ENCODE assay signal across 23 cellular contexts in the genomic region with DNA sequence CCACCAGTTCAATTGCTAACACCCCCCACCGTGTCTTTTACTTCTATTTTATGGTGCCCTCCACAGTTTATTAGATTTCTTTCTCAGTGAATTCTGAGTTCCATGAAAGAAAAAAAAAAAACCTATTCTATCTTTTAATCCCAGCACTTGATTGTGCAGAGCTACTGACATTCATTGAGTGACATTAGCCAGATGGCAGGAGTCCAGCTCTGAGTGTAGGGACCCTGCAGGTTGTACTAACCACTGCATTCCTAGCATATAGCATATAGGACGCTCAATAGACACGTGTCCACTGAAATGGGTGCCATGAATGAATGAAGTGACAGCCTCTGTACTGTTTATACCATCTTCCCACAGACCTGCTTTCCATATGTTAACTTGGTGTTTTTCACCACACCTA.
"Had no signal": no experiment of that assay in that cellular context is flagged by ENCODE, and none has a peak within 500 bp of the region (broad histone marks: within the 10 kb centered on the region; RNA-seq: fewer than 3 reads in every experiment).

No MANE protein-coding gene starts in this region.

- H3K27me3 ChIP-seq: left lung, neural progenitor cell, neutrophil, ovary, right atrium auricular region, right lobe of liver, tibial nerve, uterus had no signal

- H3K4me1 ChIP-seq: left lung, lower lobe of right lung, right atrium auricular region, right lobe of liver, tibial nerve, uterus had no signal

- H3K9me3 ChIP-seq: left lung, lower lobe of right lung, neutrophil, ovary, right atrium auricular region, right lobe of liver, tibial nerve, uterus had no signal

- DNase-seq: left colon; left lung; lower lobe of right lung; mammary epithelial cell; mesenchymal stem cell; naive B cell; natural killer cell; nephron progenitor cell; ovary; right lobe of liver; stimulated activated CD4-positive, alpha-beta T cell treated with anti-CD3 and anti-CD28 coated beads, Interleukin-1b, Interleukin-23, amount 100 ng/mL, for 48 hours; stimulated activated CD4-positive, alpha-beta T cell treated with anti-CD3 and anti-CD28 coated beads, Interleukin-2, amount 100 ng/mL, for 48 hours; stimulated activated CD4-positive, alpha-beta T cell treated with anti-CD3 and anti-CD28 coated beads, Interleukin-4, amount 100 ng/mL, for 4 hours; stimulated activated CD8-positive, alpha-beta memory T cell treated with anti-CD3 and anti-CD28 coated beads, Interleukin-4, amount 100 ng/mL, for 48 hours; stimulated activated naive CD4-positive, alpha-beta T cell treated with Interleukin-2 at 50 U/mL for 16 hours; stimulated activated naive CD8-positive, alpha-beta T cell treated with anti-CD3 and anti-CD28 coated beads, Interleukin-15, amount 100 ng/mL, for 72 hours; substantia nigra; uterus had no signal

- H3K36me3 ChIP-seq: left lung, lower lobe of right lung, neural progenitor cell, neutrophil, ovary, right atrium auricular region, right lobe of liver, tibial nerve, uterus had no signal

- H3K4me3 ChIP-seq: left lung, lower lobe of right lung, neural progenitor cell, ovary, right atrium auricular region, right lobe of liver, smooth muscle cell, tibial nerve, uterus had no signal

- ATAC-seq: left colon; left lung; lower lobe of right lung; right lobe of liver; stimulated activated naive CD8-positive, alpha-beta T cell treated with anti-CD3 and anti-CD28 coated beads, Interleukin-15, amount 100 ng/mL, for 72 hours had no signal

- H3K27ac ChIP-seq: left lung, lower lobe of right lung, neural progenitor cell, neutrophil, ovary, right atrium auricular region, right lobe of liver, tibial nerve, uterus had no signal
